30 cellular contexts compared by ENCODE assay signal in genomic region chr6:7559196-7559595, GRCh38. TPM values are rescaled to one million over a fixed set of nuclear protein-coding genes. Genes with fewer than 3 reads are reported as not detected.
A peak's percentile ranks its signal among the peaks of the same experiment; 100 is the strongest.
DNase-seq lines count a peak whose midpoint lies in the region; ATAC-seq, FAIRE-seq and TF ChIP-seq lines count a peak whose summit lies in the region.
"Had no signal": no experiment of that assay in that cellular context is flagged by ENCODE, and none has a peak within 500 bp of the region (broad histone marks: within the 10 kb centered on the region; RNA-seq: fewer than 3 reads in every experiment).

No MANE protein-coding gene starts in this region.

- H3K36me3 ChIP-seq in left ventricle myocardium inferior (peaks cover 19% of the 10 kb centered on the region), pancreas (peaks cover 6 to 65% (median 9%) of the 10 kb centered on the region in 3 donors), testis (ENCODE audit: low read depth, missing control alignments) (no peaks in the 10 kb centered on the region)
- H3K36me3 ChIP-seq: SJSA1, upper lobe of left lung had no signal

- no peak overlapping the region for H3K4me3 ChIP-seq in left ventricle myocardium inferior
- H3K4me3 ChIP-seq in pancreas, result no peak overlapping the region
- no peak overlapping the region for H3K4me3 ChIP-seq in testis
- H3K4me3 ChIP-seq: SJSA1, upper lobe of left lung had no signal

- ATAC-seq in Right ventricle myocardium inferior, result no peak
- ATAC-seq in foreskin keratinocyte, result no peak
- no peak for ATAC-seq in pancreas
- ATAC-seq in GM19023 (IDR thresholded peaks at IDR 0.05; ENCODE audit: unreplicated experiment), result no peak
- ATAC-seq in HG03442 (IDR thresholded peaks at IDR 0.05; ENCODE audit: unreplicated experiment), result no peak
- ATAC-seq: sciatic nerve had no signal

- H3K4me1 ChIP-seq in left ventricle myocardium inferior (peaks cover 51% of the 10 kb centered on the region), foreskin keratinocyte (peaks cover 4% of the 10 kb centered on the region), pancreas (peaks cover 20 to 27% (median 24%) of the 10 kb centered on the region in 3 donors), testis (no peaks in the 10 kb centered on the region)
- H3K4me1 ChIP-seq: SJSA1 had no signal

- intact Hi-C loops in left ventricle myocardium inferior (cut with micrococcal nuclease) (no loop called here), Right ventricle myocardium inferior (cut with DNase I) (no loop called here), pancreas (cut with DNase I) (no loop called here), testis (cut with DNase I; ENCODE audit: low total_unique reads) (no loop called here)

- DNase-seq in left ventricle myocardium inferior (no peak), Right ventricle myocardium inferior (ENCODE audit: missing footprints) (no peak), foreskin keratinocyte (no peak), pancreas (no peak), NCI-H526 treated with DMSO at 0.1 percent for 48 hours (lab: John Stamatoyannopoulos, UW) (no peak), testis (no peak)
- DNase-seq: 8988T; activated CD4-positive, alpha-beta T cell treated with anti-CD3 and anti-CD28 coated beads for 4 hours; activated effector memory CD4-positive, alpha-beta T cell treated with anti-CD3 and anti-CD28 coated beads, Interleukin-2, amount 50 U/mL, for 16 hours; COR-L47; DMS79; effector CD8-positive, alpha-beta T cell; GDM1; Kasumi-1; left cardiac atrium; NCI-H1417 treated with DMSO at 0.1 percent for 48 hours; NCI-H2081 treated with DMSO at 0.1 percent for 48 hours; NCI-H345; NCI-H748 treated with DMSO at 0.1 percent for 48 hours; posterior cingulate gyrus; stimulated activated CD4-positive, alpha-beta T cell treated with anti-CD3 and anti-CD28 coated beads, Interleukin-4, amount 100 ng/mL, for 24 hours; T1000; upper lobe of left lung had no signal

- TF ChIP-seq CTCF in left ventricle myocardium inferior (IDR thresholded peaks at IDR 0.05; ENCODE audit: borderline replicate concordance) (no peak), foreskin keratinocyte (conservative IDR thresholded peaks at IDR 0.05) (no peak), pancreas (IDR thresholded peaks at IDR 0.05) (no peak), testis (IDR thresholded peaks at IDR 0.05) (no peak)

- H3K27ac ChIP-seq in left ventricle myocardium inferior (replicated peaks), result peak overlapping the region; percentile 90
- peak overlapping the region; percentile 8 for H3K27ac ChIP-seq in foreskin keratinocyte
- H3K27ac ChIP-seq in pancreas, result peak overlapping the region in 3 of 4 donors; percentile 8 to 76 (median 75)
- no peak overlapping the region for H3K27ac ChIP-seq in testis
- H3K27ac ChIP-seq: SJSA1, upper lobe of left lung had no signal

- H3K9me3 ChIP-seq in left ventricle myocardium inferior (replicated peaks), result no peaks in the 10 kb centered on the region
- no peaks in the 10 kb centered on the region for H3K9me3 ChIP-seq in pancreas
- no peaks in the 10 kb centered on the region for H3K9me3 ChIP-seq in testis
- H3K9me3 ChIP-seq: SJSA1, upper lobe of left lung had no signal

- H3K27me3 ChIP-seq in left ventricle myocardium inferior (ENCODE audit: low read depth) (peaks cover 12% of the 10 kb centered on the region), foreskin keratinocyte (no peaks in the 10 kb centered on the region), pancreas (no peaks in the 10 kb centered on the region), testis (no peaks in the 10 kb centered on the region)
- H3K27me3 ChIP-seq: upper lobe of left lung had no signal

- 89 to 90% methylated on average over 6 of the region's 6 CpGs for WGBS in pancreas, 2 donors
- 92 to 94% methylated on average over 6 of the region's 6 CpGs for WGBS in testis, 2 donors

- no peak for FAIRE-seq in pancreas (lab: Jason Lieb, UNC)
- FAIRE-seq: colon, frontal cortex, RCC 7860 had no signal

- TF ChIP-seq POLR2A in testis (IDR thresholded peaks at IDR 0.05), result no peak

RNA-seq across cellular contexts. Expression of gene DSP, which starts 17.7 kb away (rescaled TPM):
- total RNA-seq in left ventricle myocardium inferior (322 TPM), Right ventricle myocardium inferior (305 TPM), foreskin keratinocyte (352 and 371 TPM in 2 replicates), pancreas (100 to 1,000 TPM; 101 to 139 (median 114) TPM), testis (1 to 10 TPM; 3.6 to 4.1 TPM)
- polyA plus RNA-seq in foreskin keratinocyte (63.1 and 67.4 TPM in 2 replicates), pancreas (10 to 100 TPM; 17.3 to 35.0 TPM), testis (ENCODE audit: insufficient read depth, low read depth, low replicate concordance) (4.5 TPM)

RNA-seq across cellular contexts. Expression of gene SNRNP48, which starts 30.8 kb away (rescaled TPM):
- total RNA-seq in left ventricle myocardium inferior (13.8 TPM), Right ventricle myocardium inferior (16.2 TPM), foreskin keratinocyte (12.0 and 12.2 TPM in 2 replicates), pancreas (1 to 10 TPM; 3.7 to 8.1 (median 4.8) TPM), testis (10 to 100 TPM in 1 of 2 donors, 1 to 10 TPM in 1; 8.5 to 10.7 TPM)
- polyA plus RNA-seq in foreskin keratinocyte (4.0 and 5.1 TPM in 2 replicates), pancreas (1 to 10 TPM; 3.2 to 6.6 TPM), testis (ENCODE audit: insufficient read depth, low read depth, low replicate concordance) (5.6 TPM)

Comparison
In these comparisons a context has a peak if more than half of its experiments do, and no peak if none do; other contexts are left out.
1. H3K27ac ChIP-seq: peak in left ventricle myocardium inferior (single experiment), foreskin keratinocyte (single experiment) and pancreas (3 of 4); none in testis (0 of 2).
2. RNA of gene DSP, which starts 17.7 kb away (total RNA-seq): 352 to 371 TPM in foreskin keratinocyte, 322 TPM in left ventricle myocardium inferior (single experiment), 305 TPM in Right ventricle myocardium inferior (single experiment) and 101 to 139 TPM in pancreas; 3.6 to 4.1 TPM in testis; every median in the first group is over 10 times any median in the second.